22 cellular contexts compared by ENCODE assay signal in genomic region chr1:8189931-8190483, GRCh38.
A peak's percentile ranks its signal among the peaks of the same experiment; 100 is the strongest.
DNase-seq lines count a peak whose midpoint lies in the region; ATAC-seq and TF ChIP-seq lines count a peak whose summit lies in the region.
"Had no signal": no experiment of that assay in that cellular context is flagged by ENCODE, and none has a peak within 500 bp of the region (broad histone marks: within the 10 kb centered on the region; RNA-seq: fewer than 3 reads in every experiment).

No MANE protein-coding gene starts in this region.

- no peak overlapping the region for H3K27ac ChIP-seq in mesenchymal stem cell (ENCODE audit: low read length, poor library complexity, severe bottlenecking)
- H3K27ac ChIP-seq in thoracic aorta: peak overlapping the region; percentile 54 to 56
- H3K27ac ChIP-seq: dorsolateral prefrontal cortex, Peyer's patch, right atrium auricular region, upper lobe of left lung, WERI-Rb-1 had no signal

- no peaks in the 10 kb centered on the region for H3K27me3 Mint-ChIP-seq in chondrocyte (ENCODE audit: low read depth)
- H3K27me3 Mint-ChIP-seq: activated CD8-positive, alpha-beta memory T cell treated with anti-CD3 and anti-CD28 coated beads, Interleukin-2, amount 10 ng/mL, durations not matched to agents 7 days and 5 days had no signal

- H2BK12ac ChIP-seq in mesenchymal stem cell (ENCODE audit: low read length in 2 of 2): peak overlapping the region in 1 of 2 experiments; percentile 84

- peak overlapping the region in 1 of 2 experiments; percentile 89 for H3K18ac ChIP-seq in mesenchymal stem cell (ENCODE audit: low read depth in 1 of 2, low read length in 2 of 2)

- H3K27me3 ChIP-seq in mesenchymal stem cell (ENCODE audit: control insufficient read depth in 1 of 2, insufficient read depth in 1 of 2, low read length in 2 of 2): no peaks in the 10 kb centered on the region
- H3K27me3 ChIP-seq in thoracic aorta (replicated peaks; ENCODE audit: insufficient read depth): no peaks in the 10 kb centered on the region
- H3K27me3 ChIP-seq: dorsolateral prefrontal cortex, Peyer's patch, right atrium auricular region, upper lobe of left lung had no signal

- H3K23ac ChIP-seq in mesenchymal stem cell (ENCODE audit: low read length in 2 of 2): no peak overlapping the region

- intact Hi-C loops in Right ventricle myocardium superior (cut with DNase I): no loop called here
- intact Hi-C loops in left cardiac atrium (cut with DNase I): no loop called here

- H3K9ac ChIP-seq in mesenchymal stem cell (ENCODE audit: low read length): no peak overlapping the region

- DNase-seq in Right ventricle myocardium superior (peak; percentile 13), left cardiac atrium (no peak), chondrocyte (ENCODE audit: low spot score) (peak; percentile 28), mesenchymal stem cell (no peak), thoracic aorta (ENCODE audit: low spot score) (no peak), DMS153 (lab: John Stamatoyannopoulos, UW) (no peak)
- DNase-seq: activated CD8-positive, alpha-beta memory T cell treated with anti-CD3 and anti-CD28 coated beads, Interleukin-2, amount 10 ng/mL, durations not matched to agents 7 days and 5 days; activated effector memory CD4-positive, alpha-beta T cell treated with anti-CD3 and anti-CD28 coated beads, Interleukin-2, amount 50 U/mL, for 16 hours; CD4-positive, CD25-positive, alpha-beta regulatory T cell; dorsolateral prefrontal cortex; EL; NCI-H1930; NCI-H524 treated with DMSO at 0.1 percent for 48 hours; stimulated activated CD4-positive, alpha-beta T cell treated with anti-CD3 and anti-CD28 coated beads, Interleukin-4, amount 100 ng/mL, for 24 hours; T-cell; upper lobe of left lung; WERI-Rb-1 had no signal

- no peak overlapping the region for H2AK5ac ChIP-seq in mesenchymal stem cell (ENCODE audit: low read length, severe bottlenecking)

- H3K4me3 Mint-ChIP-seq in chondrocyte (ENCODE audit: unreplicated experiment): no peak overlapping the region
- H3K4me3 Mint-ChIP-seq: activated CD8-positive, alpha-beta memory T cell treated with anti-CD3 and anti-CD28 coated beads, Interleukin-2, amount 10 ng/mL, durations not matched to agents 7 days and 5 days; CD4-positive, CD25-positive, alpha-beta regulatory T cell; nephron; T-cell had no signal

- H2BK120ac ChIP-seq in mesenchymal stem cell (ENCODE audit: low read depth, low read length): no peak overlapping the region

- H3K4me3 ChIP-seq in mesenchymal stem cell (ENCODE audit: insufficient read depth in 1 of 2, low read depth in 1 of 2, low read length in 2 of 2) (no peak overlapping the region), thoracic aorta (no peak overlapping the region)
- H3K4me3 ChIP-seq: dorsolateral prefrontal cortex, Peyer's patch, right atrium auricular region, upper lobe of left lung had no signal

- peak overlapping the region; percentile 66 for H4K8ac ChIP-seq in mesenchymal stem cell (ENCODE audit: low read length)

- H3K36me3 Mint-ChIP-seq in chondrocyte (ENCODE audit: low read depth): no peaks in the 10 kb centered on the region
- H3K36me3 Mint-ChIP-seq: activated CD8-positive, alpha-beta memory T cell treated with anti-CD3 and anti-CD28 coated beads, Interleukin-2, amount 10 ng/mL, durations not matched to agents 7 days and 5 days; CD4-positive, CD25-positive, alpha-beta regulatory T cell; T-cell had no signal

- no peak overlapping the region for H2BK5ac ChIP-seq in mesenchymal stem cell (ENCODE audit: low read depth, low read length, poor library complexity, severe bottlenecking)

- H4K91ac ChIP-seq in mesenchymal stem cell (ENCODE audit: low read length): peak overlapping the region; percentile 61

- no peak overlapping the region for H3K4ac ChIP-seq in mesenchymal stem cell (ENCODE audit: low read depth in 1 of 2, low read length in 2 of 2)

- H3K27ac Mint-ChIP-seq in chondrocyte (ENCODE audit: unreplicated experiment): peak overlapping the region; percentile 14
- H3K27ac Mint-ChIP-seq: activated CD8-positive, alpha-beta memory T cell treated with anti-CD3 and anti-CD28 coated beads, Interleukin-2, amount 10 ng/mL, durations not matched to agents 7 days and 5 days; T-cell had no signal

- H3K36me3 ChIP-seq in mesenchymal stem cell (ENCODE audit: control insufficient read depth in 1 of 2, insufficient read depth in 2 of 2, low read depth in 1 of 2, low read length in 2 of 2) (no peaks in the 10 kb centered on the region), thoracic aorta (no peaks in the 10 kb centered on the region)
- H3K36me3 ChIP-seq: Peyer's patch, right atrium auricular region, upper lobe of left lung, WERI-Rb-1 had no signal

- no peaks in the 10 kb centered on the region for H3K9me3 Mint-ChIP-seq in chondrocyte (ENCODE audit: low read depth)
- H3K9me3 Mint-ChIP-seq: CD4-positive, CD25-positive, alpha-beta regulatory T cell; nephron; T-cell had no signal

- ATAC-seq in Right ventricle myocardium superior (ENCODE audit: poor library complexity): no peak
- no peak for ATAC-seq in left cardiac atrium
- ATAC-seq in thoracic aorta (ENCODE audit: insufficient number of reproducible peaks, low FRiP score, low read depth): peak; percentile 47
- ATAC-seq in GM18858 (IDR thresholded peaks at IDR 0.05; ENCODE audit: unreplicated experiment): no peak
- no peak for ATAC-seq in GM21529 (IDR thresholded peaks at IDR 0.05; ENCODE audit: unreplicated experiment)
- ATAC-seq: activated CD8-positive, alpha-beta memory T cell treated with anti-CD3 and anti-CD28 coated beads, Interleukin-2, amount 10 ng/mL, durations not matched to agents 7 days and 5 days; T-cell had no signal

- no peak overlapping the region for H2BK15ac ChIP-seq in mesenchymal stem cell (ENCODE audit: low read depth, poor library complexity, severe bottlenecking)

- H3K4me1 Mint-ChIP-seq in chondrocyte (ENCODE audit: low read depth): peaks cover 23% of the 10 kb centered on the region
- H3K4me1 Mint-ChIP-seq: activated CD8-positive, alpha-beta memory T cell treated with anti-CD3 and anti-CD28 coated beads, Interleukin-2, amount 10 ng/mL, durations not matched to agents 7 days and 5 days; nephron had no signal

- H3K14ac ChIP-seq in mesenchymal stem cell (ENCODE audit: low read length in 2 of 2): no peak overlapping the region

- no peaks in the 10 kb centered on the region for H3K79me1 ChIP-seq in mesenchymal stem cell (replicated peaks; ENCODE audit: low read length, poor library complexity, severe bottlenecking)

- WGBS in mesenchymal stem cell: 91% methylated on average over 6 of the region's 6 CpGs

- no peak overlapping the region for H2AFZ ChIP-seq in mesenchymal stem cell (ENCODE audit: low read depth, low read length)

- H3K9me3 ChIP-seq in mesenchymal stem cell (ENCODE audit: control insufficient read depth, low read length): no peaks in the 10 kb centered on the region
- H3K9me3 ChIP-seq in thoracic aorta: no peaks in the 10 kb centered on the region
- H3K9me3 ChIP-seq: Peyer's patch, right atrium auricular region, upper lobe of left lung had no signal

- TF ChIP-seq CTCF in chondrocyte (IDR thresholded peaks at IDR 0.05) (no peak), thoracic aorta (IDR thresholded peaks at IDR 0.05) (no peak)

- H3K4me2 ChIP-seq in mesenchymal stem cell (ENCODE audit: low read length, poor library complexity, severe bottlenecking): no peak overlapping the region

- H3K4me1 ChIP-seq in mesenchymal stem cell (ENCODE audit: control insufficient read depth, insufficient read depth, low read depth, low read length) (peaks cover 6% of the 10 kb centered on the region), thoracic aorta (ENCODE audit: control insufficient read depth in 1 of 2, low read depth in 2 of 2) (peaks cover 8 to 30% of the 10 kb centered on the region in 2 donors)
- H3K4me1 ChIP-seq: Peyer's patch, right atrium auricular region had no signal

Comparison
In these comparisons a context has a peak if more than half of its experiments do, and no peak if none do; other contexts are left out.
1. DNase-seq: peak in Right ventricle myocardium superior (single experiment) and chondrocyte (single experiment); none in left cardiac atrium (single experiment), mesenchymal stem cell (single experiment), thoracic aorta (single experiment) and DMS153 (single experiment).